Comparison of ENCODE assay signal across 9 cellular contexts in genomic region chr7:135147899-135148721, GRCh38. TPM values are rescaled to one million over a fixed set of nuclear protein-coding genes. Genes with fewer than 3 reads are reported as not detected.
DNase-seq lines count a peak whose midpoint lies in the region; ATAC-seq and TF ChIP-seq lines count a peak whose summit lies in the region.
"Had no signal": no experiment of that assay in that cellular context is flagged by ENCODE, and none has a peak within 500 bp of the region (broad histone marks: within the 10 kb centered on the region; RNA-seq: fewer than 3 reads in every experiment).

Gene TMEM140, plus strand, starts transcription at chr7:135148072. Its CDS starts 16,370 bp downstream, at chr7:135164442.

- peak; percentile 77 for ATAC-seq in GM21825 (IDR thresholded peaks at IDR 0.05; ENCODE audit: unreplicated experiment)
- ATAC-seq: foreskin keratinocyte had no signal

- H3K4me3 ChIP-seq in GM12865 (ENCODE audit: low read depth, low read length): peak within 1 kb of the TSS; percentile 87
- H3K4me3 ChIP-seq in fibroblast of pulmonary artery (replicated peaks; ENCODE audit: low read depth, low read length): peak within 1 kb of the TSS; percentile 16

- intact Hi-C loops in posterior vena cava (cut with DNase I): no loop called here

- DNase-seq in GM12865 (ENCODE audit: low read depth) (peak; percentile 84), M059J (ENCODE audit: low read depth) (peak; percentile 85), activated T-cell treated with anti-CD3 and anti-CD28 coated beads for 24 hours (ENCODE audit: low read depth) (peak; percentile 39), fibroblast of pulmonary artery (ENCODE audit: low read depth) (peak; percentile 62), posterior vena cava (ENCODE audit: low spot score) (peak; percentile 78), NCI-H2081 treated with DMSO at 0.1 percent for 48 hours (lab: John Stamatoyannopoulos, UW) (no peak), NCI-H2081 (lab: John Stamatoyannopoulos, UW) (no peak)

- TF ChIP-seq CTCF in GM12865 (IDR thresholded peaks at IDR 0.05; ENCODE audit: insufficient read depth, low read depth, low read length, missing control alignments) (no peak), fibroblast of pulmonary artery (IDR thresholded peaks at IDR 0.05; ENCODE audit: low read length, missing control alignments) (no peak)

RNA-seq across cellular contexts. Expression of gene TMEM140, which starts in this region (rescaled TPM):
- total RNA-seq in M059J (2014; rRNA removed; shearing (Covaris generic)): 11.2 and 21.2 TPM in 2 replicates
- 10 to 100 TPM in 1 of 2 donors, 1 to 10 TPM in 1; 8.8 to 12.2 TPM for total RNA-seq in posterior vena cava
- total RNA-seq: foreskin keratinocyte had no signal

Comparison
In these comparisons a context has a peak if more than half of its experiments do, and no peak if none do; other contexts are left out.
1. DNase-seq: peak in GM12865 (single experiment), M059J (single experiment), activated T-cell treated with anti-CD3 and anti-CD28 coated beads for 24 hours (single experiment), fibroblast of pulmonary artery (single experiment) and posterior vena cava (single experiment); none in NCI-H2081 treated with DMSO at 0.1 percent for 48 hours (single experiment) and NCI-H2081 (0 of 2).